In genomic region chr4:146040623-146041022, GRCh38 we compare ENCODE assay signal across 22 cellular contexts.
A peak's percentile ranks its signal among the peaks of the same experiment; 100 is the strongest.
DNase-seq lines count a peak whose midpoint lies in the region; ATAC-seq, FAIRE-seq and TF ChIP-seq lines count a peak whose summit lies in the region.
"Had no signal": no experiment of that assay in that cellular context is flagged by ENCODE, and none has a peak within 500 bp of the region (broad histone marks: within the 10 kb centered on the region; RNA-seq: fewer than 3 reads in every experiment).

No MANE protein-coding gene starts in this region.

- CTCF ChIA-PET in SK-N-SH (lab: Yijun Ruan, JAX): no interaction called here

- H3K27me3 ChIP-seq in SK-N-SH (ENCODE audit: insufficient read depth) (no peaks in the 10 kb centered on the region), OCI-LY1 (ENCODE audit: insufficient read depth, low read length) (no peaks in the 10 kb centered on the region), bronchial epithelial cell (ENCODE audit: control insufficient read depth, insufficient read depth, low read length) (no peaks in the 10 kb centered on the region)
- H3K27me3 ChIP-seq: BLaER1 treated with 17β-estradiol and CSF1 and Interleukin-3, amounts not matched to agents 10 nM and 100 nM; Peyer's patch had no signal

- H3K79me2 ChIP-seq in SK-N-SH (ENCODE audit: insufficient read depth) (no peaks in the 10 kb centered on the region), OCI-LY1 (ENCODE audit: insufficient read depth, low read length) (no peaks in the 10 kb centered on the region)

- no peaks in the 10 kb centered on the region for H3K36me3 ChIP-seq in SK-N-SH (replicated peaks in 1 of 2; ENCODE audit: control insufficient read depth in 1 of 2, insufficient read depth in 2 of 2, low read length in 1 of 2)
- H3K36me3 ChIP-seq in OCI-LY1 (ENCODE audit: insufficient read depth, low read length): no peaks in the 10 kb centered on the region
- no peaks in the 10 kb centered on the region for H3K36me3 ChIP-seq in bronchial epithelial cell (ENCODE audit: control insufficient read depth, insufficient read depth, low read length)
- H3K36me3 ChIP-seq: BLaER1 treated with 17β-estradiol and CSF1 and Interleukin-3, amounts not matched to agents 10 nM and 100 nM; Peyer's patch had no signal

- H3K4me2 ChIP-seq in SK-N-SH: no peak overlapping the region
- H3K4me2 ChIP-seq in OCI-LY1 (ENCODE audit: low read length): no peak overlapping the region
- H3K4me2 ChIP-seq: BLaER1 treated with 17β-estradiol and CSF1 and Interleukin-3, amounts not matched to agents 10 nM and 100 nM had no signal

- TF ChIP-seq RAD21 in SK-N-SH (IDR thresholded peaks at IDR 0.05; ENCODE audit: low read length): no peak

- H3K9me2 ChIP-seq in SK-N-SH: no peaks in the 10 kb centered on the region
- no peaks in the 10 kb centered on the region for H3K9me2 ChIP-seq in OCI-LY1 (ENCODE audit: low read depth, low read length)

- H4K20me1 ChIP-seq in SK-N-SH (ENCODE audit: insufficient read depth) (no peaks in the 10 kb centered on the region), OCI-LY1 (ENCODE audit: insufficient read depth, low read length) (no peaks in the 10 kb centered on the region)
- H4K20me1 ChIP-seq: BLaER1 treated with 17β-estradiol and CSF1 and Interleukin-3, amounts not matched to agents 10 nM and 100 nM had no signal

- intact Hi-C loops in Right ventricle myocardium superior (cut with DNase I): no loop called here
- intact Hi-C loops in posterior vena cava (cut with DNase I): no loop called here

- DNase-seq in SK-N-SH (no peak), bronchial epithelial cell (ENCODE audit: low read depth) (no peak), DMS114 treated with DMSO at 0.1 percent for 48 hours (lab: John Stamatoyannopoulos, UW; ENCODE audit: unreplicated experiment) (no peak), Right ventricle myocardium superior (no peak), D721Med (ENCODE audit: insufficient read length, low spot score) (no peak), posterior vena cava (ENCODE audit: low spot score) (no peak)
- DNase-seq: 8988T, Caco-2, DMS79, H7, Kasumi-1, NCI-H1417 treated with DMSO at 0.1 percent for 48 hours, NCI-H2081, NCI-H2227 treated with DMSO at 0.1 percent for 48 hours, NCI-H524 treated with DMSO at 0.1 percent for 48 hours, Peyer's patch, SHP77 had no signal

- TF ChIP-seq CTCF in SK-N-SH (IDR thresholded peaks at IDR 0.05): no peak
- TF ChIP-seq CTCF in OCI-LY1 (IDR thresholded peaks at IDR 0.05; ENCODE audit: low read length): peak; percentile 24; the same call in 1 of the 2 replicates
- TF ChIP-seq CTCF in bronchial epithelial cell (IDR thresholded peaks at IDR 0.05; ENCODE audit: insufficient read depth, low read length, severe bottlenecking): no peak
- no peak for TF ChIP-seq CTCF in D721Med (IDR thresholded peaks at IDR 0.05; ENCODE audit: insufficient read depth, missing control alignments)

- H3K9me3 ChIP-seq in SK-N-SH (no peaks in the 10 kb centered on the region), OCI-LY1 (ENCODE audit: low read length) (0 out of 2 replicates have a peak, but pooled peaks cover 2% of the 10 kb centered on the region)
- H3K9me3 ChIP-seq: Caco-2, Peyer's patch had no signal

- H3K9ac ChIP-seq in SK-N-SH (no peak overlapping the region), OCI-LY1 (ENCODE audit: low read length) (no peak overlapping the region)
- H3K9ac ChIP-seq: BLaER1 treated with 17β-estradiol and CSF1 and Interleukin-3, amounts not matched to agents 10 nM and 100 nM had no signal

- TF ChIP-seq EP300 in SK-N-SH (IDR thresholded peaks at IDR 0.05; ENCODE audit: borderline replicate concordance in 1 of 2, low read depth in 1 of 2, low read length in 1 of 2): no peak

- H3K4me1 ChIP-seq in SK-N-SH (ENCODE audit: control insufficient read depth in 1 of 2, insufficient read depth in 2 of 2, low read depth in 1 of 2, low read length in 1 of 2) (no peaks in the 10 kb centered on the region), OCI-LY1 (ENCODE audit: insufficient read depth, low read length, severe bottlenecking) (peaks cover 4% of the 10 kb centered on the region)
- H3K4me1 ChIP-seq: BLaER1 treated with 17β-estradiol and CSF1 and Interleukin-3, amounts not matched to agents 10 nM and 100 nM; Caco-2; Peyer's patch had no signal

- FAIRE-seq in bronchial epithelial cell (lab: Jason Lieb, UNC): peak; percentile 7
- FAIRE-seq in D721Med (lab: Jason Lieb, UNC): no peak
- FAIRE-seq: G401.6, HepG2 had no signal

- 14% methylated on average over 1 of the region's 1 CpG for WGBS in SK-N-SH (ENCODE audit: low lambda C conversion rate)

- peak; percentile 45; the same call in 1 of the 3 replicates for ATAC-seq in SK-N-SH treated with all-trans-retinoic acid at 6 μM for 48 hours
- ATAC-seq in Right ventricle myocardium superior (ENCODE audit: poor library complexity): no peak
- ATAC-seq: HepG2 had no signal

- H2AFZ ChIP-seq in SK-N-SH (ENCODE audit: low read depth) (no peak overlapping the region), OCI-LY1 (ENCODE audit: low read length) (no peak overlapping the region)

- POLR2A ChIA-PET in SK-N-SH (lab: Yijun Ruan, JAX): no interaction called here

- H3K27ac ChIP-seq in SK-N-SH (ENCODE audit: low read depth in 2 of 2, low read length in 1 of 2) (no peak overlapping the region), OCI-LY1 (ENCODE audit: low read depth, low read length, poor library complexity, severe bottlenecking) (no peak overlapping the region)
- H3K27ac ChIP-seq: BLaER1 treated with 17β-estradiol and CSF1 and Interleukin-3, amounts not matched to agents 10 nM and 100 nM; Peyer's patch had no signal

- H3K4me3 ChIP-seq in SK-N-SH (ENCODE audit: low read depth in 2 of 2, low read length in 1 of 2): no peak overlapping the region
- H3K4me3 ChIP-seq in OCI-LY1 (ENCODE audit: low read depth, low read length, poor library complexity, severe bottlenecking): no peak overlapping the region
- no peak overlapping the region for H3K4me3 ChIP-seq in bronchial epithelial cell (ENCODE audit: low read depth, low read length)
- H3K4me3 ChIP-seq: BLaER1 treated with 17β-estradiol and CSF1 and Interleukin-3, amounts not matched to agents 10 nM and 100 nM; Peyer's patch had no signal

- H3F3A ChIP-seq in SK-N-SH (replicated peaks; ENCODE audit: insufficient read depth) (no peaks in the 10 kb centered on the region), OCI-LY1 (ENCODE audit: insufficient read depth, low read length) (no peaks in the 10 kb centered on the region)

TF ChIP-seq in SK-N-SH treated with all-trans-retinoic acid at 6 μM for 48 hours, 23 proteins besides CTCF, POLR2A, EP300 and RAD21:
- TF ChIP-seq TCF4 (CRISPR knock-in tag; IDR thresholded peaks at IDR 0.05; ENCODE audit: borderline replicate concordance) (no peak), BACH2 (CRISPR knock-in tag; IDR thresholded peaks at IDR 0.05; ENCODE audit: borderline replicate concordance) (no peak), TOX (CRISPR knock-in tag; IDR thresholded peaks at IDR 0.05; ENCODE audit: borderline replicate concordance) (no peak), ESRRG (CRISPR knock-in tag; IDR thresholded peaks at IDR 0.05) (no peak), ZFP3 (CRISPR knock-in tag; IDR thresholded peaks at IDR 0.05) (no peak), POU6F1 (CRISPR knock-in tag; IDR thresholded peaks at IDR 0.05; ENCODE audit: borderline replicate concordance, low read depth) (no peak), PPARA (CRISPR knock-in tag; IDR thresholded peaks at IDR 0.05; ENCODE audit: borderline replicate concordance) (no peak), CSDC2 (CRISPR knock-in tag; IDR thresholded peaks at IDR 0.05) (no peak), RARB (CRISPR knock-in tag; IDR thresholded peaks at IDR 0.05) (no peak)

TF ChIP-seq in SK-N-SH, 30 proteins besides CTCF, POLR2A, EP300 and RAD21:
- TF ChIP-seq FOXM1 (IDR thresholded peaks at IDR 0.05; ENCODE audit: low read depth) (no peak), USF2 (IDR thresholded peaks at IDR 0.05; ENCODE audit: borderline replicate concordance, low read depth, low read length) (no peak)
TF ChIP-seq in SK-N-SH: peak in this region for 0.
